In the genomic region with DNA sequence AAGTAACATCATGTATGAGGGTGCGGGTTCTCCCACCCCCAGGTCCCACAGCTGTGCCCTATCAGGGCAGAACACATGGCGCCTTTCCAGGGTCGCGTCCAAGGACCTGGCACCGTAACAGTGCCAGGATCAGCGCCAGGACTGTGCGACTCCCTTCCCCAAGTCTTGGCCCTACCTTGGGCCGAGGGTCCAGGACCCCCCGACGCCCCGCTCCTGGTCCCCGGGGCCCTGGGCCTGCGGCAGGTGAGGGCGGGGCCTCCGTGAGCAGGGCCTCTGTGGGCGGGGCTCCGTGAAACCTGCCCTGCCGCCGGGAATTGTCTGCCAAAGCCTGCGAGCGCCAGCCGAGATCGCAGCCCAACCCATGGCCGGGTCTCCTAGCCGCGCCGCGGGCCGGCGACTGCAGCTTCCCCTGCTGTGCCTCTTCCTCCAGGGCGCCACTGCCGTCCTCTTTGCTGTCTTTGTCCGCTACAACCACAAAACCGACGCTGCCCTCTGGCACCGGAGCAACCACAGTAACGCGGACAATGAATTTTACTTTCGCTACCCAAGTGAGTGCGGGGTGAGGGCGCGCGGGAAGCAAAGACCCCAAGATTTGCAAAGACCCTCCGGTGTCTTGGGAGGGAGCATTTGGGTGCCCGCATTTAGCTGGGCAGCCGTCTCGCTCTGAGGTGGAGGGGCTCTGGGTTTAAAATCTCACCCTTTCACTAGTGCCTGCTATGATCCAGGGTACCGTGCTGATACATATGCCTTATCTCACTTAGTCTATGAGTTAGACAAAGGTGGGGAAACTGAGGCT, we compare ENCODE assay signal across 8 cellular contexts. TPM values are rescaled to one million over a fixed set of nuclear protein-coding genes. Genes with fewer than 3 reads are reported as not detected.
DNase-seq lines count a peak whose midpoint lies in the region; ATAC-seq and TF ChIP-seq lines count a peak whose summit lies in the region.

RHBG (plus strand) TSS at position 323 of the 796 bp plus-strand sequence; CDS start at position 362, 39 bp downstream.

- H3K27me3 Mint-ChIP-seq in GM23338 (ENCODE audit: insufficient read depth, low read depth, poor library complexity) (peaks cover 15% of the 10 kb centered on the region), neural crest cell (ENCODE audit: low read depth) (peaks cover 86% of the 10 kb centered on the region)

- WGBS in esophagus squamous epithelium, 2 donors, result 4 to 9% methylated on average over 22 to 23 of the region's 48 CpGs

- no peaks in the 10 kb centered on the region for H4K20me1 ChIP-seq in GM23338 (replicated peaks; ENCODE audit: insufficient read depth)

- no peaks in the 10 kb centered on the region for H3K9me3 ChIP-seq in esophagus squamous epithelium

- DNase-seq in GM23338 (ENCODE audit: low spot score), result peak; percentile 93
- no peak for DNase-seq in esophagus squamous epithelium (lab: John Stamatoyannopoulos, UW)
- DNase-seq in neural crest cell (ENCODE audit: low read depth, low spot score), result no peak
- DNase-seq in NCI-H524 (lab: John Stamatoyannopoulos, UW), result no peak

- H3K4me2 ChIP-seq in GM23338, result peak within 1 kb of the TSS; percentile 92

- H3K27me3 ChIP-seq in GM23338 (ENCODE audit: insufficient read depth) (peaks cover 12% of the 10 kb centered on the region), esophagus squamous epithelium (peaks cover 0 to 90% (median 0%) of the 10 kb centered on the region in 4 donors)

- H3K36me3 Mint-ChIP-seq in GM23338 (ENCODE audit: low read depth) (no peaks in the 10 kb centered on the region), neural crest cell (ENCODE audit: low read depth) (no peaks in the 10 kb centered on the region)

- H3K27ac Mint-ChIP-seq in GM23338 (0 out of 2 replicates have a peak within 1 kb of the TSS, but pooled peaks have one; percentile 67), neural crest cell (ENCODE audit: unreplicated experiment) (no peak within 1 kb of the TSS)

- no peak for TF ChIP-seq POLR2A in esophagus squamous epithelium (IDR thresholded peaks at IDR 0.05)

- H3K9me3 Mint-ChIP-seq in GM23338, result no peaks in the 10 kb centered on the region
- H3K9me3 Mint-ChIP-seq in neural crest cell, result no peaks in the 10 kb centered on the region

- H3K36me3 ChIP-seq in GM23338 (ENCODE audit: insufficient read depth), result no peaks in the 10 kb centered on the region
- no peaks in the 10 kb centered on the region for H3K36me3 ChIP-seq in esophagus squamous epithelium

- H2AFZ ChIP-seq in GM23338, result peak within 1 kb of the TSS; percentile 100

- H3K4me1 ChIP-seq in GM23338 (ENCODE audit: insufficient read depth), result 0 out of 2 replicates have a peak, but pooled peaks cover 3% of the 10 kb centered on the region
- H3K4me1 ChIP-seq in esophagus squamous epithelium, result peaks cover 7 to 13% (median 7%) of the 10 kb centered on the region in 3 donors

- H3K4me3 Mint-ChIP-seq in GM23338, result peak within 1 kb of the TSS; percentile 85
- H3K4me3 Mint-ChIP-seq in neural crest cell, result peak within 1 kb of the TSS; percentile 56

- intact Hi-C loops in esophagus squamous epithelium (cut with DNase I), result no loop called here

- H3K79me2 ChIP-seq in GM23338 (replicated peaks; ENCODE audit: insufficient read depth), result no peaks in the 10 kb centered on the region

- no peaks in the 10 kb centered on the region for H3K9me2 ChIP-seq in GM23338 (ENCODE audit: insufficient read depth)

- H3K4me1 Mint-ChIP-seq in GM23338 (peaks cover 22% of the 10 kb centered on the region), neural crest cell (peaks cover 3% of the 10 kb centered on the region)

- H3K4me3 ChIP-seq in GM23338 (peak within 1 kb of the TSS; percentile 85), esophagus squamous epithelium (peak within 1 kb of the TSS; percentile 38 to 68 (median 52))

- ATAC-seq in GM23338, result peak; percentile 90
- no peak for ATAC-seq in GM21723 (IDR thresholded peaks at IDR 0.05; ENCODE audit: unreplicated experiment)
- ATAC-seq in GM21526 (IDR thresholded peaks at IDR 0.05; ENCODE audit: low FRiP score, unreplicated experiment), result no peak

- H3F3A ChIP-seq in GM23338 (replicated peaks; ENCODE audit: low read depth), result peaks cover 18% of the 10 kb centered on the region

- H3K27ac ChIP-seq in 22Rv1, result peak within 1 kb of the TSS; percentile 40; the same call in 1 of the 2 replicates
- no peak within 1 kb of the TSS for H3K27ac ChIP-seq in GM23338 (ENCODE audit: low read depth)
- peak within 1 kb of the TSS; percentile 57; the same call in 1 of the 2 replicates for H3K27ac ChIP-seq in VCaP
- H3K27ac ChIP-seq in esophagus squamous epithelium, result peak within 1 kb of the TSS in 2 of 4 donors; percentile 46 to 60

- TF ChIP-seq CTCF in 22Rv1 (IDR thresholded peaks at IDR 0.05), result no peak
- TF ChIP-seq CTCF in GM23338 (conservative IDR thresholded peaks at IDR 0.05; ENCODE audit: low read depth in 2 of 2), result no peak
- no peak for TF ChIP-seq CTCF in VCaP (conservative IDR thresholded peaks at IDR 0.05)
- TF ChIP-seq CTCF in esophagus squamous epithelium (IDR thresholded peaks at IDR 0.05), result no peak
- no peak for TF ChIP-seq CTCF in neural crest cell (conservative IDR thresholded peaks at IDR 0.05)

TF ChIP-seq in GM23338, 12 proteins besides CTCF, POLR2A, EP300 and RAD21:
- peak; percentile 64; the same call in 1 of the 2 replicates for TF ChIP-seq POLR2AphosphoS5 (IDR thresholded peaks at IDR 0.05; ENCODE audit: low read depth)
- TF ChIP-seq, protein P1, sequence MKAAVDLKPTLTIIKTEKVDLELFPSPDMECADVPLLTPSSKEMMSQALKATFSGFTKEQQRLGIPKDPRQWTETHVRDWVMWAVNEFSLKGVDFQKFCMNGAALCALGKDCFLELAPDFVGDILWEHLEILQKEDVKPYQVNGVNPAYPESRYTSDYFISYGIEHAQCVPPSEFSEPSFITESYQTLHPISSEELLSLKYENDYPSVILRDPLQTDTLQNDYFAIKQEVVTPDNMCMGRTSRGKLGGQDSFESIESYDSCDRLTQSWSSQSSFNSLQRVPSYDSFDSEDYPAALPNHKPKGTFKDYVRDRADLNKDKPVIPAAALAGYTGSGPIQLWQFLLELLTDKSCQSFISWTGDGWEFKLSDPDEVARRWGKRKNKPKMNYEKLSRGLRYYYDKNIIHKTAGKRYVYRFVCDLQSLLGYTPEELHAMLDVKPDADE (IDR thresholded peaks at IDR 0.05), result no peak
- TF ChIP-seq EZH2phosphoT487 (IDR thresholded peaks at IDR 0.05; ENCODE audit: unreplicated experiment), result no peak

RNA-seq across cellular contexts. Expression of gene RHBG, which starts in this region (rescaled TPM):
- total RNA-seq in GM23338 (2014; rRNA removed; shearing (Covaris generic)), result 1.6 and 1.7 TPM in 2 replicates
- polyA plus RNA-seq in GM23338 (2016; fragmentation: Nextera tagmentation; extraction: Ambion mirVana), result 1.2 and 2.1 TPM in 2 replicates
- total RNA-seq in esophagus squamous epithelium (1 to 10 TPM in 2 of 4 donors, under 1 TPM in 2; 0.23 to 1.6 (median 1.1) TPM), neural crest cell (not detected in 2 replicates)
